Comparison of ENCODE assay signal across 19 cellular contexts in the genomic region with DNA sequence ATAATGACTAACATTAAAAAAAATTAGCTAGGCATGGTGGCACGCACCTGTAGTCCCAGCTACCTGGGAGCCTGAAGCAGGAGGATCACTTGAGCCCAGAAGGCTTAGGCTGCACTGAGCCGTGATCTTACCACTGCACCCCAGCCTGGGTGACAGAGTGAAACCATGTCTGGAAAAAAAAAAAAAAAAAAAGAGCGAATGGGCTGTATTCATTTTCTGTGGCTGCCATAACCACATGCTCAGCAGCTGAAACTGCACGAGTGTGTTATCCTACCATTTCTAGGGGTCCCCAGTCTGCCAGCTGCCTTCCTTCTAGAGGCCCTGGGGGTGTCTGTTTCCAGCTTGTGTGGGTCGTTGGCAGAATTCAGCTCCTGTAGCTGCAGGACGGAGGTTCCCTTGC.
"Had no signal": no experiment of that assay in that cellular context is flagged by ENCODE, and none has a peak within 500 bp of the region (broad histone marks: within the 10 kb centered on the region; RNA-seq: fewer than 3 reads in every experiment).

No MANE protein-coding gene starts in this region.

- H3K27ac ChIP-seq: coronary artery, tibial artery, uterus had no signal

- H3K4me3 ChIP-seq: coronary artery, tibial artery, uterus had no signal

- H3K27me3 ChIP-seq: uterus had no signal

- H3K4me3 Mint-ChIP-seq: activated B cell treated with CpG ODN at 0.5 μM for 24 hours; activated CD4-positive, alpha-beta memory T cell treated with anti-CD3 and anti-CD28 coated beads, Interleukin-2, amount 10 ng/mL, durations not matched to agents 7 days and 5 days; activated naive CD4-positive, alpha-beta T cell treated with anti-CD3 and anti-CD28 coated beads, Interleukin-2, amount 10 ng/mL, durations not matched to agents 7 days and 5 days; activated naive CD8-positive, alpha-beta T cell treated with anti-CD3 and anti-CD28 coated beads, Interleukin-2, amount 50 U/mL, for 24 hours; naive B cell; neural crest cell had no signal

- ATAC-seq: activated naive CD8-positive, alpha-beta T cell treated with anti-CD3 and anti-CD28 coated beads, Interleukin-2, amount 50 U/mL, for 24 hours; left ventricle myocardium superior; stimulated activated naive CD8-positive, alpha-beta T cell treated with anti-CD3 and anti-CD28 coated beads, Interleukin-15, Interleukin-2, amounts not matched to agents 100 U/mL and 50 U/mL, for 24 hours had no signal

- DNase-seq: activated B cell treated with CpG ODN at 0.5 μM for 24 hours; activated CD4-positive, alpha-beta memory T cell treated with anti-CD3 and anti-CD28 coated beads, Interleukin-2, amount 10 ng/mL, durations not matched to agents 7 days and 5 days; activated CD4-positive, alpha-beta T cell treated with anti-CD3 and anti-CD28 coated beads for 4 hours; activated naive CD4-positive, alpha-beta T cell treated with anti-CD3 and anti-CD28 coated beads, Interleukin-2, amount 10 ng/mL, durations not matched to agents 7 days and 5 days; activated naive CD8-positive, alpha-beta T cell treated with anti-CD3 and anti-CD28 coated beads, Interleukin-2, amount 50 U/mL, for 24 hours; activated T-cell treated with anti-CD3 and anti-CD28 coated beads, Interleukin-2, amount 50 U/mL, for 1 hour; aorta; erythroblast; left ventricle myocardium superior; naive B cell; stimulated activated naive CD8-positive, alpha-beta T cell treated with anti-CD3 and anti-CD28 coated beads, Interleukin-15, Interleukin-2, amounts not matched to agents 100 U/mL and 50 U/mL, for 24 hours; substantia nigra; T-helper 9 cell; uterus had no signal

- H3K27me3 Mint-ChIP-seq: activated CD4-positive, alpha-beta memory T cell treated with anti-CD3 and anti-CD28 coated beads, Interleukin-2, amount 10 ng/mL, durations not matched to agents 7 days and 5 days; activated naive CD4-positive, alpha-beta T cell treated with anti-CD3 and anti-CD28 coated beads, Interleukin-2, amount 10 ng/mL, durations not matched to agents 7 days and 5 days; naive B cell; progenitor cell of endocrine pancreas had no signal

- H3K4me1 ChIP-seq: tibial artery, uterus had no signal

- H3K9me3 Mint-ChIP-seq: activated naive CD4-positive, alpha-beta T cell treated with anti-CD3 and anti-CD28 coated beads, Interleukin-2, amount 10 ng/mL, durations not matched to agents 7 days and 5 days; activated naive CD8-positive, alpha-beta T cell treated with anti-CD3 and anti-CD28 coated beads, Interleukin-2, amount 50 U/mL, for 24 hours; activated T-helper 2 cell treated with anti-CD3 and anti-CD28 coated beads, Interferon-gamma antibody, Interleukin-2, Interleukin-4, amounts not matched to agents 10 μg/mL and 5 μg/mL and 100 μg/mL, durations not matched to agents 14 hours and 24 hours and 36 hours; neural crest cell had no signal

- H3K9me3 ChIP-seq: uterus had no signal

- H3K27ac Mint-ChIP-seq: activated B cell treated with CpG ODN at 0.5 μM for 24 hours; activated CD4-positive, alpha-beta memory T cell treated with anti-CD3 and anti-CD28 coated beads, Interleukin-2, amount 10 ng/mL, durations not matched to agents 7 days and 5 days; activated naive CD4-positive, alpha-beta T cell treated with anti-CD3 and anti-CD28 coated beads, Interleukin-2, amount 10 ng/mL, durations not matched to agents 7 days and 5 days; activated naive CD8-positive, alpha-beta T cell treated with anti-CD3 and anti-CD28 coated beads, Interleukin-2, amount 50 U/mL, for 24 hours; activated T-helper 2 cell treated with anti-CD3 and anti-CD28 coated beads, Interferon-gamma antibody, Interleukin-2, Interleukin-4, amounts not matched to agents 10 μg/mL and 5 μg/mL and 100 μg/mL, durations not matched to agents 14 hours and 24 hours and 36 hours; progenitor cell of endocrine pancreas had no signal

- H3K36me3 Mint-ChIP-seq: activated naive CD4-positive, alpha-beta T cell treated with anti-CD3 and anti-CD28 coated beads, Interleukin-2, amount 10 ng/mL, durations not matched to agents 7 days and 5 days; naive B cell had no signal

- H3K4me1 Mint-ChIP-seq: activated CD4-positive, alpha-beta memory T cell treated with anti-CD3 and anti-CD28 coated beads, Interleukin-2, amount 10 ng/mL, durations not matched to agents 7 days and 5 days had no signal

- H3K36me3 ChIP-seq: tibial artery, uterus had no signal
